1 cellular context compared by ENCODE assay signal in the genomic region with DNA sequence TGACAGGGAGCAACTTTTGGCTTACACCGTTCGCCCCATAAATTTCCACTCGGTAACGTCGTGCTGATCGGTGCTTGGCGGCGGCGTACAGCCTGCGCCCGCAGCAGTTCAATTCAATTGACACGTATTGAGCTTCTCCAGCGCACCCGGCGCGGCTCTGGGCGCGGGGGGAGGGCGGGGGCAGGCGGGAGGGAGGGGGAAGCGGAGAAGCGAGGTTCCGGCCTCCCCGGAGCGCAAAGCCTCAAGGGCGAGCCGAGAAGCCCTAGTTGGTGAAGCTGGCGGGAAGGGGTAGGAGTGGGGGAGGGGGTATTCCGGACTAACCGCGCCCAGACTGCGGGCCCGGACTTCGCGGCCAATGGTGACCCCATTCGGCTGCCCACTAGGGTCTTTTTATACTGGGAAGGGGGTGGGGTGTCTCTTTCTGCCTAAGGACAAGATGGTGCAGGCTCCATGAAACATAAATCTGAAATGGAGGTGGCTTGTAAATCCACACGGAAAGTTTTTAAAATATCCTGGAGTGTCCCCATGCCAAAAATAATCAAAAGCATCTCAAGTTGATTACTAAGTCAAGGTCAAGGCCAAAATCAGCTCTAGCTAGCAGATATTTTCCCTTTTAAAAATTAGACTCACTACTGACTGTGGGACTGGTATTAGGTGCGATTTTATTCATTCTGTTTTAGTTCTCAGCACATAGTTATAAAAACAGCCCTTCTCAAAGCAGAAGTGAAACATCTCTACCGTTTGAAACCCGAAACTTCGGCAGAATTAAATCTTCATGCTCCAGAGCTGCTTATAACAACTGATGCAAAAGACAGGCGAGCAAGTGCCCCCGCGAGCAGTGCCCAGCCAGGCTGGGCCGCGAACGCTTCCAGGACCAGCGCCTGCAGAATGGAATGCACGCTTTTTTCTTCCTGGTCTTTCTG.
TF ChIP-seq lines count a peak whose summit lies in the region.

No MANE protein-coding gene starts in this region.

TF ChIP-seq in GM12878, 131 proteins besides CTCF, POLR2A, EP300 and RAD21 (continued from another document):
- TF ChIP-seq, protein P1, sequence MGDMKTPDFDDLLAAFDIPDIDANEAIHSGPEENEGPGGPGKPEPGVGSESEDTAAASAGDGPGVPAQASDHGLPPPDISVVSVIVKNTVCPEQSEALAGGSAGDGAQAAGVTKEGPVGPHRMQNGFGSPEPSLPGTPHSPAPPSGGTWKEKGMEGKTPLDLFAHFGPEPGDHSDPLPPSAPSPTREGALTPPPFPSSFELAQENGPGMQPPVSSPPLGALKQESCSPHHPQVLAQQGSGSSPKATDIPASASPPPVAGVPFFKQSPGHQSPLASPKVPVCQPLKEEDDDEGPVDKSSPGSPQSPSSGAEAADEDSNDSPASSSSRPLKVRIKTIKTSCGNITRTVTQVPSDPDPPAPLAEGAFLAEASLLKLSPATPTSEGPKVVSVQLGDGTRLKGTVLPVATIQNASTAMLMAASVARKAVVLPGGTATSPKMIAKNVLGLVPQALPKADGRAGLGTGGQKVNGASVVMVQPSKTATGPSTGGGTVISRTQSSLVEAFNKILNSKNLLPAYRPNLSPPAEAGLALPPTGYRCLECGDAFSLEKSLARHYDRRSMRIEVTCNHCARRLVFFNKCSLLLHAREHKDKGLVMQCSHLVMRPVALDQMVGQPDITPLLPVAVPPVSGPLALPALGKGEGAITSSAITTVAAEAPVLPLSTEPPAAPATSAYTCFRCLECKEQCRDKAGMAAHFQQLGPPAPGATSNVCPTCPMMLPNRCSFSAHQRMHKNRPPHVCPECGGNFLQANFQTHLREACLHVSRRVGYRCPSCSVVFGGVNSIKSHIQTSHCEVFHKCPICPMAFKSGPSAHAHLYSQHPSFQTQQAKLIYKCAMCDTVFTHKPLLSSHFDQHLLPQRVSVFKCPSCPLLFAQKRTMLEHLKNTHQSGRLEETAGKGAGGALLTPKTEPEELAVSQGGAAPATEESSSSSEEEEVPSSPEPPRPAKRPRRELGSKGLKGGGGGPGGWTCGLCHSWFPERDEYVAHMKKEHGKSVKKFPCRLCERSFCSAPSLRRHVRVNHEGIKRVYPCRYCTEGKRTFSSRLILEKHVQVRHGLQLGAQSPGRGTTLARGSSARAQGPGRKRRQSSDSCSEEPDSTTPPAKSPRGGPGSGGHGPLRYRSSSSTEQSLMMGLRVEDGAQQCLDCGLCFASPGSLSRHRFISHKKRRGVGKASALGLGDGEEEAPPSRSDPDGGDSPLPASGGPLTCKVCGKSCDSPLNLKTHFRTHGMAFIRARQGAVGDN (IDR thresholded peaks at IDR 0.05): no peak
- TF ChIP-seq SUZ12 (IDR thresholded peaks at IDR 0.05; ENCODE audit: unreplicated experiment): no peak
- TF ChIP-seq MTA3 (IDR thresholded peaks at IDR 0.05; ENCODE audit: borderline replicate concordance, low read length): no peak
- TF ChIP-seq CREM (IDR thresholded peaks at IDR 0.05; ENCODE audit: low read depth): peak; percentile 5; the same call in 1 of the 2 replicates
- TF ChIP-seq CEBPB (IDR thresholded peaks at IDR 0.05; ENCODE audit: borderline replicate concordance in 1 of 2, low read depth in 2 of 2, low read length in 2 of 2): no peak
- no peak for TF ChIP-seq CHD1 (IDR thresholded peaks at IDR 0.05; ENCODE audit: low read depth, low read length)
